ENCODE assay signal across 2 cellular contexts in genomic region chr2:227891673-227892072, GRCh38.
TF ChIP-seq lines count a peak whose summit lies in the region.

No MANE protein-coding gene starts in this region.

TF ChIP-seq in GM12878, 131 proteins besides CTCF, POLR2A, EP300 and RAD21 (continued from another document):
- TF ChIP-seq NR2F1 (conservative IDR thresholded peaks at IDR 0.05) = 0 out of 2 replicates have a peak, but pooled peaks have one; percentile 29
- peak; percentile 43 for TF ChIP-seq NR2C2 (IDR thresholded peaks at IDR 0.05; ENCODE audit: borderline replicate concordance, control insufficient read depth, insufficient read length, low read depth)

TF ChIP-seq in liver, 16 proteins besides CTCF, POLR2A, EP300 and RAD21 (continued from another document):
- TF ChIP-seq NR2F2 (IDR thresholded peaks at IDR 0.05) = peak; percentile 76
- TF ChIP-seq GABPA (IDR thresholded peaks at IDR 0.05 in 1 of 2, conservative IDR thresholded peaks at IDR 0.05 in 1 of 2) = no peak
